In the genomic region with DNA sequence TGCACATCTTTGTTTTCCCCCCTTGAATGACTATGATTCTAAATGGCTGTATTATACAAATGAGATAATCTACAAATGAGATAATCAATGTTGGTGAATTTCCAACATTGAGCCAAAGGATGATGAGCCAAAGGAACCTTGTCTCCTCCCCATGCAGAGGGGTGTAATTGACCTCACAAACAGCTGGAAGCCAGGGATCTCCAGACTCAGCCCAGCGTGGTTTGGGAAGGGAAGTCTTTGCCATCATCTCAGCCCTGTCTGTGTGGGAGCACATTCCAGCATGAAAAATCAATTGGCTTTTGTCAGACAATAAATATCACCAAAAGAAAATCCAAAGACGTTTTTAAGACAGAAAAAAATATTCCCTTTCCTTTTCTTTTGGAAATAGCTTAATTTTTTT, we compare ENCODE assay signal across 30 cellular contexts.
"Had no signal": no experiment of that assay in that cellular context is flagged by ENCODE, and none has a peak within 500 bp of the region (broad histone marks: within the 10 kb centered on the region; RNA-seq: fewer than 3 reads in every experiment).

No MANE protein-coding gene starts in this region.

- H3K4me1 ChIP-seq: psoas muscle, right lobe of liver, suprapubic skin, testis, tibial artery, transverse colon, upper lobe of right lung, uterus had no signal

- H3K4me1 Mint-ChIP-seq: nephron progenitor cell, neural crest cell had no signal

- H3K27ac ChIP-seq: neutrophil, pancreas, psoas muscle, right lobe of liver, sigmoid colon, skin epidermis, spleen, suprapubic skin, testis, tibial artery, transverse colon, upper lobe of right lung, uterus had no signal

- H3K36me3 Mint-ChIP-seq: natural killer cell treated with Interleukin-12 subunit alpha and Interleukin-12 subunit beta and Interleukin-15 and Interleukin-18, amount 100 ng/mL, for 72 hours; type B pancreatic cell had no signal

- H3K9me3 Mint-ChIP-seq: naive thymus-derived CD8-positive, alpha-beta T cell; nephron progenitor cell; neural crest cell; stimulated activated memory B cell treated with anti-CD40 and anti-IgM and Interleukin-4, amounts not matched to agents 10 μg/mL and 1 μg/mL and 100 μg/mL, for 72 hours; stimulated activated naive CD8-positive, alpha-beta T cell treated with anti-CD3 and anti-CD28 coated beads, Interleukin-15, amount 100 ng/mL, for 72 hours had no signal

- H3K9me3 ChIP-seq: neutrophil, pancreas, psoas muscle, right lobe of liver, sigmoid colon, spleen, suprapubic skin, testis, tibial artery, transverse colon, upper lobe of right lung, uterus had no signal

- H3K27me3 Mint-ChIP-seq: naive thymus-derived CD8-positive, alpha-beta T cell; natural killer cell treated with Interleukin-12 subunit alpha and Interleukin-12 subunit beta and Interleukin-15 and Interleukin-18, amount 100 ng/mL, for 72 hours; stimulated activated memory B cell treated with anti-CD40 and anti-IgM and Interleukin-4, amounts not matched to agents 10 μg/mL and 1 μg/mL and 100 μg/mL, for 72 hours; stimulated activated naive CD8-positive, alpha-beta T cell treated with anti-CD3 and anti-CD28 coated beads, Interleukin-15, amount 100 ng/mL, for 72 hours; type B pancreatic cell had no signal

- H3K36me3 ChIP-seq: neutrophil, pancreas, right lobe of liver, sigmoid colon, suprapubic skin, tibial artery, transverse colon, upper lobe of right lung, uterus had no signal

- ATAC-seq: naive thymus-derived CD8-positive, alpha-beta T cell; natural killer cell treated with Interleukin-12 subunit alpha and Interleukin-12 subunit beta and Interleukin-15 and Interleukin-18, amount 100 ng/mL, for 72 hours; pancreas; psoas muscle; right cardiac atrium; right lobe of liver; stimulated activated memory B cell treated with anti-CD40 and anti-IgM and Interleukin-4, amounts not matched to agents 10 μg/mL and 1 μg/mL and 100 μg/mL, for 72 hours; stimulated activated naive CD8-positive, alpha-beta T cell treated with anti-CD3 and anti-CD28 coated beads, Interleukin-15, amount 100 ng/mL, for 72 hours; stimulated activated naive CD8-positive, alpha-beta T cell treated with anti-CD3 and anti-CD28 coated beads, Interleukin-15, Interleukin-2, amounts not matched to agents 100 U/mL and 50 U/mL, for 24 hours; upper lobe of right lung had no signal

- H3K4me3 ChIP-seq: pancreas, psoas muscle, right lobe of liver, sigmoid colon, skin epidermis, smooth muscle cell, spleen, suprapubic skin, testis, tibial artery, transverse colon, upper lobe of right lung, uterus had no signal

- H3K4me3 Mint-ChIP-seq: naive thymus-derived CD8-positive, alpha-beta T cell; natural killer cell treated with Interleukin-12 subunit alpha and Interleukin-12 subunit beta and Interleukin-15 and Interleukin-18, amount 100 ng/mL, for 72 hours; nephron progenitor cell; neural crest cell; stimulated activated memory B cell treated with anti-CD40 and anti-IgM and Interleukin-4, amounts not matched to agents 10 μg/mL and 1 μg/mL and 100 μg/mL, for 72 hours; stimulated activated naive CD8-positive, alpha-beta T cell treated with anti-CD3 and anti-CD28 coated beads, Interleukin-15, amount 100 ng/mL, for 72 hours; type B pancreatic cell had no signal

- H3K27me3 ChIP-seq: neutrophil, pancreas, right lobe of liver, sigmoid colon, spleen, suprapubic skin, testis, tibial artery, transverse colon, upper lobe of right lung, uterus had no signal

- H3K27ac Mint-ChIP-seq: natural killer cell treated with Interleukin-12 subunit alpha and Interleukin-12 subunit beta and Interleukin-15 and Interleukin-18, amount 100 ng/mL, for 72 hours; nephron progenitor cell; stimulated activated memory B cell treated with anti-CD40 and anti-IgM and Interleukin-4, amounts not matched to agents 10 μg/mL and 1 μg/mL and 100 μg/mL, for 72 hours; stimulated activated naive CD8-positive, alpha-beta T cell treated with anti-CD3 and anti-CD28 coated beads, Interleukin-15, amount 100 ng/mL, for 72 hours; type B pancreatic cell had no signal

- DNase-seq: naive thymus-derived CD8-positive, alpha-beta T cell; nephron progenitor cell; pancreas; psoas muscle; right cardiac atrium; right lobe of liver; sigmoid colon; spleen; stimulated activated CD4-positive, alpha-beta T cell treated with anti-CD3 and anti-CD28 coated beads, Interleukin-12 subunit alpha, Interleukin-12 subunit beta, amount 100 ng/mL, for 4 hours; stimulated activated CD4-positive, alpha-beta T cell treated with anti-CD3 and anti-CD28 coated beads, Interleukin-1b, Interleukin-23, amount 100 ng/mL, for 48 hours; stimulated activated CD4-positive, alpha-beta T cell treated with anti-CD3 and anti-CD28 coated beads, Interleukin-4, amount 100 ng/mL, for 1 hour; stimulated activated CD4-positive, alpha-beta T cell treated with anti-CD3 and anti-CD28 coated beads, Interleukin-4, amount 100 ng/mL, for 4 hours; stimulated activated CD8-positive, alpha-beta memory T cell treated with anti-CD3 and anti-CD28 coated beads, Interleukin-4, amount 100 ng/mL, for 48 hours; stimulated activated naive CD4-positive, alpha-beta T cell; stimulated activated naive CD8-positive, alpha-beta T cell treated with anti-CD3 and anti-CD28 coated beads, Interleukin-15, amount 100 ng/mL, for 72 hours; stimulated activated naive CD8-positive, alpha-beta T cell treated with anti-CD3 and anti-CD28 coated beads, Interleukin-15, Interleukin-2, amounts not matched to agents 100 U/mL and 50 U/mL, for 24 hours; substantia nigra; testis; tibial artery; transverse colon; upper lobe of right lung; uterus had no signal
